In genomic region chr13:109668433-109669233, GRCh38 we compare ENCODE assay signal across 25 cellular contexts.
DNase-seq lines count a peak whose midpoint lies in the region; ATAC-seq, FAIRE-seq and TF ChIP-seq lines count a peak whose summit lies in the region.
"Had no signal": no experiment of that assay in that cellular context is flagged by ENCODE, and none has a peak within 500 bp of the region (broad histone marks: within the 10 kb centered on the region; RNA-seq: fewer than 3 reads in every experiment).

No MANE protein-coding gene starts in this region.

- H3K79me2 ChIP-seq in HepG2 (ENCODE audit: insufficient read depth, low read length) = no peaks in the 10 kb centered on the region
- H3K79me2 ChIP-seq: parathyroid adenoma had no signal

- no peak overlapping the region for H4K8ac ChIP-seq in mesenchymal stem cell (ENCODE audit: low read length)

- in situ Hi-C loops in HepG2 (cut with HindIII; ENCODE audit: extremely low pct_ligation_motif_present, low pct_unique_long_range_greater_than_20kb) = no loop called here

- no peaks in the 10 kb centered on the region for H3K4me1 Mint-ChIP-seq in Caco-2 (ENCODE audit: low read depth, unreplicated experiment)
- H3K4me1 Mint-ChIP-seq: activated naive CD4-positive, alpha-beta T cell treated with anti-CD3 and anti-CD28 coated beads, Interleukin-2, amount 50 U/mL, for 24 hours had no signal

- H2AK5ac ChIP-seq in mesenchymal stem cell (ENCODE audit: low read length, severe bottlenecking) = no peak overlapping the region

- no peak overlapping the region for H3K4ac ChIP-seq in mesenchymal stem cell (ENCODE audit: low read depth in 1 of 2, low read length in 2 of 2)

- no TSS peak for BruUV-seq in HepG2 (replicated peaks; lab: Mats Ljungman, UMichigan)
- no TSS peak for BruUV-seq in Caco-2 (replicated peaks; lab: Mats Ljungman, UMichigan)

- H3K9ac ChIP-seq in HepG2 (ENCODE audit: insufficient read depth, low read depth, low read length) (no peak overlapping the region), adipocyte (ENCODE audit: low read length) (peak overlapping the region; percentile 71), mesenchymal stem cell (ENCODE audit: low read length) (no peak overlapping the region)
- H3K9ac ChIP-seq: GM23248, parathyroid adenoma had no signal

- no peak overlapping the region for H3K27ac Mint-ChIP-seq in Caco-2 (ENCODE audit: unreplicated experiment)
- H3K27ac Mint-ChIP-seq: activated naive CD4-positive, alpha-beta T cell treated with anti-CD3 and anti-CD28 coated beads, Interleukin-2, amount 50 U/mL, for 24 hours; T-helper 1 cell treated with Interleukin-12 subunit alpha and Interleukin-12 subunit beta and Interleukin-4 antibody, amounts not matched to agents 30 μg/mL and 1 μg/mL, for 36 hours had no signal

- no peak overlapping the region for H4K91ac ChIP-seq in mesenchymal stem cell (ENCODE audit: low read length)

- H2BK12ac ChIP-seq in mesenchymal stem cell (ENCODE audit: low read length in 2 of 2) = peak overlapping the region; percentile 7 to 23

- no peak overlapping the region for H2BK120ac ChIP-seq in mesenchymal stem cell (ENCODE audit: low read depth, low read length)

- H3K36me3 Mint-ChIP-seq in Caco-2 (ENCODE audit: insufficient read depth, unreplicated experiment) = no peaks in the 10 kb centered on the region
- H3K36me3 Mint-ChIP-seq: activated naive CD4-positive, alpha-beta T cell treated with anti-CD3 and anti-CD28 coated beads, Interleukin-2, amount 50 U/mL, for 24 hours had no signal

- TF ChIP-seq CTCF in right lobe of liver (IDR thresholded peaks at IDR 0.05) (no peak), HepG2 (CRISPR knock-in tag; IDR thresholded peaks at IDR 0.05) (no peak), Caco-2 (IDR thresholded peaks at IDR 0.05; ENCODE audit: insufficient read depth in 1 of 2, low read depth in 1 of 2, low read length in 1 of 2, severe bottlenecking in 1 of 2, unreplicated experiment in 1 of 2) (no peak)

- TF ChIP-seq RAD21 in HepG2 (CRISPR knock-in tag; IDR thresholded peaks at IDR 0.05) = no peak

- FAIRE-seq in HepG2 (lab: Jason Lieb, UNC) = no peak
- FAIRE-seq: frontal cortex, islet of Langerhans had no signal

- H3K4me3 ChIP-seq in right lobe of liver (no peak overlapping the region), HepG2 (replicated peaks in 1 of 3; ENCODE audit: insufficient read depth in 1 of 3, low read depth in 2 of 3, low read length in 3 of 3) (no peak overlapping the region), adipocyte (ENCODE audit: low read length) (no peak overlapping the region), mesenchymal stem cell (ENCODE audit: insufficient read depth in 1 of 2, low read depth in 1 of 2, low read length in 2 of 2) (no peak overlapping the region), Caco-2 (ENCODE audit: low read depth, low read length) (no peak overlapping the region)
- H3K4me3 ChIP-seq: ascending aorta, GM23248, upper lobe of right lung had no signal

- CTCF ChIA-PET in HepG2 (lab: Yijun Ruan, JAX; ENCODE audit: low intra/inter-chr PET ratio, low total read pairs) (no interaction called here), Caco-2 (lab: Charles Lee) (no interaction called here)

- WGBS in right lobe of liver (ENCODE audit: insufficient coverage, low coverage, low lambda C conversion rate, missing lambda C conversion rate) = 91% methylated on average over 2 of the region's 7 CpGs
- WGBS in HepG2 (ENCODE audit: low lambda C conversion rate) = 28% methylated on average over 7 of the region's 7 CpGs
- WGBS in mesenchymal stem cell = 96% methylated on average over 7 of the region's 7 CpGs

- DNase-seq in right lobe of liver = no peak
- DNase-seq in HepG2 (ENCODE audit: low spot score) = no peak
- no peak for DNase-seq in adipocyte (ENCODE audit: low read depth)
- DNase-seq in mesenchymal stem cell = no peak
- DNase-seq in Caco-2 = no peak
- DNase-seq in NCI-H1694 treated with DMSO at 0.1 percent for 48 hours (lab: John Stamatoyannopoulos, UW) = no peak
- no peak for DNase-seq in NCI-H2029 treated with DMSO at 0.1 percent for 48 hours (lab: John Stamatoyannopoulos, UW)
- DNase-seq: activated CD4-positive, alpha-beta T cell treated with anti-CD3 and anti-CD28 coated beads, Interleukin-2, amount 50 U/mL, for 1 hour; C1 segment of cervical spinal cord; Calu3; cerebellar nuclear complex; effector CD4-positive, alpha-beta T cell; EL; erythroblast; GM23248; NCI-H69; SHP77; upper lobe of right lung had no signal

- no peak overlapping the region for H2AFZ ChIP-seq in HepG2 (ENCODE audit: low read length)
- no peak overlapping the region for H2AFZ ChIP-seq in mesenchymal stem cell (ENCODE audit: low read depth, low read length)
- H2AFZ ChIP-seq: GM23248, parathyroid adenoma had no signal

- intact Hi-C loops in right lobe of liver (cut with DNase I) (no loop called here), HepG2 (cut with micrococcal nuclease; ENCODE audit: unreplicated experiment) (no loop called here), Caco-2 (cut with micrococcal nuclease; ENCODE audit: unreplicated experiment) (loop anchor here (5.0 kb wide), 1 partner anchor 106 kb away; no protein-coding TSS in a partner anchor)

- TF ChIP-seq POLR2A in right lobe of liver (IDR thresholded peaks at IDR 0.05) (no peak), HepG2 (IDR thresholded peaks at IDR 0.05; ENCODE audit: insufficient read depth in 1 of 2, low read depth in 2 of 2, low read length in 2 of 2) (no peak)

- no peak overlapping the region for H2BK15ac ChIP-seq in mesenchymal stem cell (ENCODE audit: low read depth, poor library complexity, severe bottlenecking)

- no peaks in the 10 kb centered on the region for H3K27me3 Mint-ChIP-seq in Caco-2 (ENCODE audit: insufficient read depth, unreplicated experiment)
- H3K27me3 Mint-ChIP-seq: activated naive CD4-positive, alpha-beta T cell treated with anti-CD3 and anti-CD28 coated beads, Interleukin-2, amount 50 U/mL, for 24 hours had no signal

- ATAC-seq in right lobe of liver (peak; percentile 36 to 46 (median 44)), HepG2 (no peak), HG02973 (IDR thresholded peaks at IDR 0.05; ENCODE audit: unreplicated experiment) (no peak)

- peak overlapping the region in 1 of 2 experiments; percentile 13 for H3K18ac ChIP-seq in mesenchymal stem cell (ENCODE audit: low read depth in 1 of 2, low read length in 2 of 2)

- POLR2A ChIA-PET in HepG2 (lab: Yijun Ruan, JAX) (no interaction called here), Caco-2 (lab: Charles Lee) (no interaction called here)

- no peak overlapping the region for H2BK5ac ChIP-seq in mesenchymal stem cell (ENCODE audit: low read depth, low read length, poor library complexity, severe bottlenecking)

- no peaks in the 10 kb centered on the region for H3K27me3 ChIP-seq in right lobe of liver
- peaks cover 1 to 5% of the 10 kb centered on the region in 2 experiments; a peak in 2 of 5 replicates for H3K27me3 ChIP-seq in HepG2 (ENCODE audit: control insufficient read depth in 1 of 2, insufficient read depth in 2 of 2, low read length in 2 of 2)
- H3K27me3 ChIP-seq in adipocyte (replicated peaks; ENCODE audit: control insufficient read depth, insufficient read depth, low read length) = no peaks in the 10 kb centered on the region
- H3K27me3 ChIP-seq in mesenchymal stem cell (ENCODE audit: control insufficient read depth in 1 of 2, insufficient read depth in 1 of 2, low read length in 2 of 2) = peaks cover 0 to 4% of the 10 kb centered on the region in 2 experiments
- H3K27me3 ChIP-seq in Caco-2 (replicated peaks; ENCODE audit: control insufficient read depth, insufficient read depth, low read length) = no peaks in the 10 kb centered on the region
- H3K27me3 ChIP-seq: ascending aorta, upper lobe of right lung had no signal

- H3K9me3 ChIP-seq in right lobe of liver (no peaks in the 10 kb centered on the region), HepG2 (ENCODE audit: low read length) (no peaks in the 10 kb centered on the region), adipocyte (ENCODE audit: control insufficient read depth, low read length) (no peaks in the 10 kb centered on the region), mesenchymal stem cell (ENCODE audit: control insufficient read depth, low read length) (no peaks in the 10 kb centered on the region), Caco-2 (no peaks in the 10 kb centered on the region; the same call in 1 of the 2 replicates)
- H3K9me3 ChIP-seq: ascending aorta, upper lobe of right lung had no signal

- H3K36me3 ChIP-seq in right lobe of liver (no peaks in the 10 kb centered on the region), HepG2 (replicated peaks in 1 of 2; ENCODE audit: control insufficient read depth in 1 of 2, insufficient read depth in 2 of 2, low read length in 2 of 2) (no peaks in the 10 kb centered on the region), adipocyte (ENCODE audit: control insufficient read depth, insufficient read depth, low read length, severe bottlenecking) (no peaks in the 10 kb centered on the region), mesenchymal stem cell (ENCODE audit: control insufficient read depth in 1 of 2, insufficient read depth in 2 of 2, low read depth in 1 of 2, low read length in 2 of 2) (no peaks in the 10 kb centered on the region), Caco-2 (ENCODE audit: control insufficient read depth, insufficient read depth, low read length) (no peaks in the 10 kb centered on the region)
- H3K36me3 ChIP-seq: ascending aorta, upper lobe of right lung had no signal

- no peak overlapping the region for H3K4me3 Mint-ChIP-seq in Caco-2 (ENCODE audit: unreplicated experiment)
- H3K4me3 Mint-ChIP-seq: activated naive CD4-positive, alpha-beta T cell treated with anti-CD3 and anti-CD28 coated beads, Interleukin-2, amount 50 U/mL, for 24 hours; T-helper 1 cell treated with Interleukin-12 subunit alpha and Interleukin-12 subunit beta and Interleukin-4 antibody, amounts not matched to agents 30 μg/mL and 1 μg/mL, for 36 hours had no signal

- no peak for TF ChIP-seq EP300 in HepG2 (IDR thresholded peaks at IDR 0.05; ENCODE audit: low read depth in 2 of 2, low read length in 2 of 2)
- no peak for TF ChIP-seq EP300 in HepG2 (CRISPR knock-in tag; IDR thresholded peaks at IDR 0.05; ENCODE audit: borderline replicate concordance)

- H3K27ac ChIP-seq in right lobe of liver (peak overlapping the region in 2 of 3 donors; percentile 43 to 69), HepG2 (ENCODE audit: extremely low read length, insufficient read depth, low read length) (no peak overlapping the region), mesenchymal stem cell (ENCODE audit: low read length, poor library complexity, severe bottlenecking) (no peak overlapping the region)
- H3K27ac ChIP-seq: ascending aorta, GM23248, parathyroid adenoma, upper lobe of right lung had no signal

- H3K4me2 ChIP-seq in HepG2 (ENCODE audit: low read depth, low read length) (no peak overlapping the region), mesenchymal stem cell (ENCODE audit: low read length, poor library complexity, severe bottlenecking) (no peak overlapping the region)

- H3K9me3 Mint-ChIP-seq in Caco-2 (ENCODE audit: unreplicated experiment) = no peaks in the 10 kb centered on the region
- H3K9me3 Mint-ChIP-seq: activated naive CD4-positive, alpha-beta T cell treated with anti-CD3 and anti-CD28 coated beads, Interleukin-2, amount 50 U/mL, for 24 hours; T-helper 1 cell treated with Interleukin-12 subunit alpha and Interleukin-12 subunit beta and Interleukin-4 antibody, amounts not matched to agents 30 μg/mL and 1 μg/mL, for 36 hours had no signal

- H3K14ac ChIP-seq in mesenchymal stem cell (ENCODE audit: low read length in 2 of 2) = peak overlapping the region in 1 of 2 experiments; percentile 9

- H3K4me1 ChIP-seq in right lobe of liver (peaks cover 0 to 8% (median 0%) of the 10 kb centered on the region in 4 donors), HepG2 (ENCODE audit: insufficient read depth, low read length) (no peaks in the 10 kb centered on the region), adipocyte (ENCODE audit: control insufficient read depth, insufficient read depth, low read length) (peaks cover 36% of the 10 kb centered on the region), mesenchymal stem cell (ENCODE audit: control insufficient read depth, insufficient read depth, low read depth, low read length) (peaks cover 8% of the 10 kb centered on the region), Caco-2 (no peaks in the 10 kb centered on the region)
- H3K4me1 ChIP-seq: ascending aorta, parathyroid adenoma, upper lobe of right lung had no signal

- H3K23ac ChIP-seq in mesenchymal stem cell (ENCODE audit: low read length in 2 of 2) = no peak overlapping the region

- H3K79me1 ChIP-seq in mesenchymal stem cell (replicated peaks; ENCODE audit: low read length, poor library complexity, severe bottlenecking) = no peaks in the 10 kb centered on the region

- H4K20me1 ChIP-seq in HepG2 (ENCODE audit: insufficient read depth, low read length) = no peaks in the 10 kb centered on the region

Comparison
In these comparisons a context has a peak if more than half of its experiments do, and no peak if none do; other contexts are left out.
1. ATAC-seq: peak in right lobe of liver (4 of 4); none in HepG2 (single experiment) and HG02973 (single experiment).
2. H3K27ac ChIP-seq: peak in right lobe of liver (2 of 3); none in HepG2 (single experiment) and mesenchymal stem cell (single experiment).